Comparison of ENCODE assay signal across 23 cellular contexts in the genomic region with DNA sequence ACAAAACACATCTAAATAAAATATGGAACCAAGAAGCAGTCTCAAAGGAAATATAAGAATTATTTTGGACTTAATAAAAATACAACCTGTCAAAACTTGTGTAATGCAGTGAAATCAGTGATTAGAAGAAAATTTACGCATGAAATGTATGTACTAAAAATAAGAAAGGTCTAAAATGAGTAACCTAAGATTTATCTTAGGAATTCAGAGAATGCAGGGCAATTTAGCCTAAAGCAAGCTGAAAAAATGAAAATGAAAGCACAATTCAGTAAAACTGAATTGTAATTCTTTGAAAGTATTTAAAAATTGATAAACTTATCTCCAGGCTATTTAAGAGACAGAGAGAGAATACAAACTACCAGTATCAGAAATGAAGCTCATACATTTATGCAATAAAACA.
DNase-seq lines count a peak whose midpoint lies in the region; ATAC-seq and TF ChIP-seq lines count a peak whose summit lies in the region.
"Had no signal": no experiment of that assay in that cellular context is flagged by ENCODE, and none has a peak within 500 bp of the region (broad histone marks: within the 10 kb centered on the region; RNA-seq: fewer than 3 reads in every experiment).

No MANE protein-coding gene starts in this region.

- in situ Hi-C loops in mammary epithelial cell (cut with MboI; ENCODE audit: low sequenced_read_pairs in 2 of 2) = no loop called here

- BruUV-seq in mammary epithelial cell (replicated peaks; lab: Mats Ljungman, UMichigan) (no TSS peak), A673 (replicated peaks; lab: Mats Ljungman, UMichigan) (no TSS peak)

- H3K36me3 ChIP-seq in mammary epithelial cell (ENCODE audit: insufficient read depth, low read length) (no peaks in the 10 kb centered on the region), A673 (ENCODE audit: insufficient read depth, low read length, poor library complexity, severe bottlenecking) (no peaks in the 10 kb centered on the region)
- H3K36me3 ChIP-seq: BLaER1 treated with 17β-estradiol and CSF1 and Interleukin-3, amounts not matched to agents 10 nM and 100 nM; ovary had no signal

- no peak overlapping the region for H3K9ac ChIP-seq in mammary epithelial cell (ENCODE audit: insufficient read depth, low read length)
- H3K9ac ChIP-seq: BLaER1 treated with 17β-estradiol and CSF1 and Interleukin-3, amounts not matched to agents 10 nM and 100 nM had no signal

- H3K27ac ChIP-seq in mammary epithelial cell (ENCODE audit: insufficient read depth, low read depth, low read length) (no peak overlapping the region), A673 (ENCODE audit: low read depth, low read length, poor library complexity, severe bottlenecking) (no peak overlapping the region)
- H3K27ac ChIP-seq: BLaER1 treated with 17β-estradiol and CSF1 and Interleukin-3, amounts not matched to agents 10 nM and 100 nM; ovary had no signal

- H4K20me1 ChIP-seq in mammary epithelial cell (ENCODE audit: insufficient read depth, low read length) = no peaks in the 10 kb centered on the region
- H4K20me1 ChIP-seq: BLaER1 treated with 17β-estradiol and CSF1 and Interleukin-3, amounts not matched to agents 10 nM and 100 nM had no signal

- dilution Hi-C loops in mammary epithelial cell (cut with HindIII; ENCODE audit: low sequenced_read_pairs) = no loop called here

- peak; percentile 59 for DNase-seq in EH (ENCODE audit: low read depth)
- peak; percentile 66 for DNase-seq in OCI-M1 (lab: John Stamatoyannopoulos, UW)
- no peak for DNase-seq in mammary epithelial cell
- peak; percentile 21 for DNase-seq in glomerular visceral epithelial cell (ENCODE audit: extremely low spot score)
- DNase-seq in pons (ENCODE audit: low spot score) = no peak
- no peak for DNase-seq in A673 (ENCODE audit: low spot score)
- DNase-seq: activated CD4-positive, CD25-positive, alpha-beta regulatory T cell; activated naive CD4-positive, alpha-beta T cell; activated T-cell treated with anti-CD3 and anti-CD28 coated beads, Interleukin-2, amount 50 U/mL, for 72 hours; Calu3; cortex of kidney; DMS79 treated with DMSO at 0.1 percent for 48 hours; natural killer cell; NCI-H146; NCI-H510A; ovary; retina; SHP77 had no signal

- 5% methylated on average over 1 of the region's 1 CpG for WGBS in mammary epithelial cell (ENCODE audit: low coverage, missing lambda C conversion rate)

- intact Hi-C loops in mammary epithelial cell (cut with micrococcal nuclease) = no loop called here
- intact Hi-C loops in A673 (cut with micrococcal nuclease; ENCODE audit: unreplicated experiment) = no loop called here

- CTCF ChIA-PET in mammary epithelial cell (lab: Charles Lee; ENCODE audit: low non-redundant PET) = no interaction called here
- CTCF ChIA-PET in A673 (lab: Charles Lee) = no interaction called here

- POLR2A ChIA-PET in A673 (lab: Charles Lee; ENCODE audit: low non-redundant PET) = no interaction called here

- H3K4me3 ChIP-seq in mammary epithelial cell (replicated peaks in 1 of 3; ENCODE audit: insufficient read depth in 1 of 3, low read depth in 2 of 3, low read length in 3 of 3) (peak overlapping the region in 1 of 3 experiments; percentile 27), A673 (ENCODE audit: low read depth, low read length, poor library complexity, severe bottlenecking) (no peak overlapping the region)
- H3K4me3 ChIP-seq: BLaER1 treated with 17β-estradiol and CSF1 and Interleukin-3, amounts not matched to agents 10 nM and 100 nM; GM12878; ovary had no signal

- ATAC-seq in GM21737 (IDR thresholded peaks at IDR 0.05; ENCODE audit: unreplicated experiment) (no peak), GM21723 (IDR thresholded peaks at IDR 0.05; ENCODE audit: unreplicated experiment) (no peak)
- ATAC-seq: activated T-cell treated with anti-CD3 and anti-CD28 coated beads, Interleukin-2, amount 50 U/mL, for 72 hours; GM12878; HCT116; natural killer cell had no signal

- H2AFZ ChIP-seq in mammary epithelial cell (ENCODE audit: low read depth, low read length) = no peak overlapping the region

- H3K4me1 ChIP-seq in mammary epithelial cell (ENCODE audit: insufficient read depth, low read length) (no peaks in the 10 kb centered on the region), A673 (ENCODE audit: insufficient read depth, low read length, poor library complexity, severe bottlenecking) (no peaks in the 10 kb centered on the region)

- H3K9me3 ChIP-seq in mammary epithelial cell (replicated peaks; ENCODE audit: insufficient read depth, low read length) (no peaks in the 10 kb centered on the region), A673 (ENCODE audit: low read depth, low read length, poor library complexity, severe bottlenecking) (no peaks in the 10 kb centered on the region)
- H3K9me3 ChIP-seq: ovary had no signal

- no peaks in the 10 kb centered on the region for H3K27me3 ChIP-seq in mammary epithelial cell (ENCODE audit: insufficient read depth, low read length)
- H3K27me3 ChIP-seq in A673 (replicated peaks; ENCODE audit: insufficient read depth, low read depth, low read length, poor library complexity) = no peaks in the 10 kb centered on the region
- H3K27me3 ChIP-seq: BLaER1 treated with 17β-estradiol and CSF1 and Interleukin-3, amounts not matched to agents 10 nM and 100 nM; ovary had no signal

- no peaks in the 10 kb centered on the region for H3K79me2 ChIP-seq in mammary epithelial cell (ENCODE audit: insufficient read depth, low read length)

- no peak for TF ChIP-seq CTCF in mammary epithelial cell (conservative IDR thresholded peaks at IDR 0.05 in 1 of 2, IDR thresholded peaks at IDR 0.05 in 1 of 2; ENCODE audit: extremely low read depth in 1 of 2, insufficient read depth in 1 of 2, low read depth in 1 of 2, low read length in 2 of 2)
- no peak for TF ChIP-seq CTCF in A673 (conservative IDR thresholded peaks at IDR 0.05; ENCODE audit: low read depth, low read length)

- H3K4me2 ChIP-seq in mammary epithelial cell (ENCODE audit: insufficient read depth, low read depth, low read length) = peak overlapping the region; percentile 60
- H3K4me2 ChIP-seq: BLaER1 treated with 17β-estradiol and CSF1 and Interleukin-3, amounts not matched to agents 10 nM and 100 nM had no signal

Comparison
In these comparisons a context has a peak if more than half of its experiments do, and no peak if none do; other contexts are left out.
1. DNase-seq: peak in EH (single experiment), OCI-M1 (single experiment) and glomerular visceral epithelial cell (single experiment); none in mammary epithelial cell (single experiment), pons (single experiment) and A673 (single experiment).